ENCODE assay signal across 8 cellular contexts in the genomic region with DNA sequence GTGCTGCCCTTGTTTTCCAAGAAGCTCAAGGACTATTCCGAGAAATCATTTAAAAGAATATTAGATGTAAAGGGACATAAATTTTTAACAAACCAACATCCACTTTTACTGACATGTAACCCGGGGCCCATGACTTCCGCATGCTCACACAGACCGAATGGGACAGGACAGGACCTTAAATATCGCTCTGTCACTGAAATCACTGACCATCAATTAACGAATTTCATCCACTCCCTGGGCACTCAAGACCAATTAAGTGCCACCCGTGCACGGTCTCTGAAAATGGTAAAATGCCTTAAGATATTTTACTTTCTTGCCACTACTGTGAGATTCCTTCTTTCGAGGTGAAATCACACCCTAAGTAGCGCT.
A peak's percentile ranks its signal among the peaks of the same experiment; 100 is the strongest.
DNase-seq lines count a peak whose midpoint lies in the region; ATAC-seq and TF ChIP-seq lines count a peak whose summit lies in the region.

No MANE protein-coding gene starts in this region.

- no peak for DNase-seq in foreskin fibroblast
- DNase-seq in retinal pigment epithelial cell (ENCODE audit: low read depth): no peak
- DNase-seq in AML-193 (lab: John Stamatoyannopoulos, UW): no peak
- no peak for DNase-seq in GOT3 (lab: John Stamatoyannopoulos, UW)
- no peak for DNase-seq in activated gamma-delta T cell treated with Interleukin-2 at 50 U/mL for 16 hours

- TF ChIP-seq CTCF in foreskin fibroblast (IDR thresholded peaks at IDR 0.05; ENCODE audit: low read depth, low read length) (no peak), retinal pigment epithelial cell (conservative IDR thresholded peaks at IDR 0.05; ENCODE audit: low read depth, low read length) (no peak)

- H3K4me3 ChIP-seq in foreskin fibroblast (ENCODE audit: low read depth in 1 of 2, low read length in 2 of 2): peak overlapping the region; percentile 60 to 70
- peak overlapping the region; percentile 93 for H3K4me3 ChIP-seq in retinal pigment epithelial cell (ENCODE audit: low read length)

- peak; percentile 59 for ATAC-seq in GM18870 (IDR thresholded peaks at IDR 0.05; ENCODE audit: unreplicated experiment)
- ATAC-seq in HG02642 (IDR thresholded peaks at IDR 0.05; ENCODE audit: poor library complexity, unreplicated experiment): peak; percentile 45
- ATAC-seq in SK-N-SH treated with all-trans-retinoic acid at 6 μM for 48 hours: peak; percentile 43

TF ChIP-seq in SK-N-SH treated with all-trans-retinoic acid at 6 μM for 48 hours, 23 proteins besides CTCF, POLR2A, EP300 and RAD21:
- TF ChIP-seq ISL1 (CRISPR knock-in tag; IDR thresholded peaks at IDR 0.05): no peak
- TF ChIP-seq CSDC2 (CRISPR knock-in tag; IDR thresholded peaks at IDR 0.05): no peak
- no peak for TF ChIP-seq ZFP30 (CRISPR knock-in tag; IDR thresholded peaks at IDR 0.05)
- no peak for TF ChIP-seq ZFP3 (CRISPR knock-in tag; IDR thresholded peaks at IDR 0.05)
- TF ChIP-seq ZNF565 (CRISPR knock-in tag; conservative IDR thresholded peaks at IDR 0.05; ENCODE audit: low read depth): no peak
- TF ChIP-seq SNAI2 (CRISPR knock-in tag; IDR thresholded peaks at IDR 0.05): no peak
- no peak for TF ChIP-seq GLIS3 (CRISPR knock-in tag; IDR thresholded peaks at IDR 0.05)
- no peak for TF ChIP-seq TSHZ2 (CRISPR knock-in tag; IDR thresholded peaks at IDR 0.05)
- TF ChIP-seq PPARA (CRISPR knock-in tag; IDR thresholded peaks at IDR 0.05; ENCODE audit: borderline replicate concordance): no peak
- no peak for TF ChIP-seq CSRNP3 (CRISPR knock-in tag; IDR thresholded peaks at IDR 0.05)
- no peak for TF ChIP-seq TCF4 (CRISPR knock-in tag; IDR thresholded peaks at IDR 0.05; ENCODE audit: borderline replicate concordance)
- TF ChIP-seq ZNF70 (CRISPR knock-in tag; IDR thresholded peaks at IDR 0.05): no peak
- no peak for TF ChIP-seq ZNF8 (CRISPR knock-in tag; IDR thresholded peaks at IDR 0.05)
TF ChIP-seq in SK-N-SH treated with all-trans-retinoic acid at 6 μM for 48 hours: peak in this region for 0.
